Comparison of ENCODE assay signal across 1 cellular context in genomic region chr2:207437857-207438166, GRCh38.
TF ChIP-seq lines count a peak whose summit lies in the region.

No MANE protein-coding gene starts in this region.

TF ChIP-seq in SK-N-SH, 30 proteins besides CTCF, POLR2A, EP300 and RAD21 (continued from another document):
- no peak for TF ChIP-seq USF1 (IDR thresholded peaks at IDR 0.05; ENCODE audit: borderline replicate concordance, low read depth)
- no peak for TF ChIP-seq ZBTB33 (IDR thresholded peaks at IDR 0.05; ENCODE audit: borderline replicate concordance, low read depth)
- no peak for TF ChIP-seq TEAD4 (IDR thresholded peaks at IDR 0.05; ENCODE audit: borderline replicate concordance, insufficient read depth)
- peak; percentile 41; the same call in 1 of the 2 replicates for TF ChIP-seq RFX5 (IDR thresholded peaks at IDR 0.05; ENCODE audit: low read length)
- TF ChIP-seq SIN3A (IDR thresholded peaks at IDR 0.05; ENCODE audit: borderline replicate concordance, low read depth, low read length) = no peak
- no peak for TF ChIP-seq FOSL2 (IDR thresholded peaks at IDR 0.05; ENCODE audit: borderline replicate concordance, low read depth)
- no peak for TF ChIP-seq TAF1 (IDR thresholded peaks at IDR 0.05; ENCODE audit: borderline replicate concordance, low read depth, low read length)
- no peak for TF ChIP-seq PBX3 (IDR thresholded peaks at IDR 0.05)
- no peak for TF ChIP-seq EZH2phosphoT487 (IDR thresholded peaks at IDR 0.05; ENCODE audit: borderline replicate concordance, low read depth)
- TF ChIP-seq GATA2 (CRISPR knock-in tag; IDR thresholded peaks at IDR 0.05) = peak; percentile 70; the same call in 1 of the 2 replicates
- TF ChIP-seq USF2 (IDR thresholded peaks at IDR 0.05; ENCODE audit: borderline replicate concordance, low read depth, low read length) = no peak
- no peak for TF ChIP-seq REST (IDR thresholded peaks at IDR 0.05; ENCODE audit: low read depth, low read length)
- TF ChIP-seq FOXM1 (IDR thresholded peaks at IDR 0.05; ENCODE audit: low read depth) = no peak
- no peak for TF ChIP-seq RXRA (IDR thresholded peaks at IDR 0.05; ENCODE audit: borderline replicate concordance, low read depth)
- TF ChIP-seq SMC3 (IDR thresholded peaks at IDR 0.05; ENCODE audit: low read depth, low read length) = no peak
- no peak for TF ChIP-seq MEF2A (IDR thresholded peaks at IDR 0.05; ENCODE audit: borderline replicate concordance, low read depth)
- TF ChIP-seq RCOR1 (IDR thresholded peaks at IDR 0.05; ENCODE audit: low read length) = peak; percentile 7; the same call in 1 of the 2 replicates
- peak; percentile 87 for TF ChIP-seq MXI1 (IDR thresholded peaks at IDR 0.05; ENCODE audit: low read depth, low read length)
- TF ChIP-seq POLR2AphosphoS5 (IDR thresholded peaks at IDR 0.05; ENCODE audit: low read depth, low read length) = no peak
- TF ChIP-seq FOXJ3 (CRISPR knock-in tag; IDR thresholded peaks at IDR 0.05) = no peak
- no peak for TF ChIP-seq CHD2 (IDR thresholded peaks at IDR 0.05; ENCODE audit: low read length, partially characterized antibody)
- no peak for TF ChIP-seq GABPA (IDR thresholded peaks at IDR 0.05; ENCODE audit: low read depth)
- TF ChIP-seq IRF3 (IDR thresholded peaks at IDR 0.05; ENCODE audit: low read depth, low read length) = no peak
- TF ChIP-seq ELF1 (IDR thresholded peaks at IDR 0.05) = no peak
- TF ChIP-seq JUND (IDR thresholded peaks at IDR 0.05) = no peak
- TF ChIP-seq TCF12 (IDR thresholded peaks at IDR 0.05) = no peak
- peak; percentile 11; the same call in 1 of the 2 replicates for TF ChIP-seq NRF1 (IDR thresholded peaks at IDR 0.05; ENCODE audit: low read depth, low read length)
- TF ChIP-seq MAX (IDR thresholded peaks at IDR 0.05; ENCODE audit: low read depth) = no peak
- TF ChIP-seq YY1 (IDR thresholded peaks at IDR 0.05; ENCODE audit: low read depth) = no peak
